ENCODE assay signal across 9 cellular contexts in the genomic region with DNA sequence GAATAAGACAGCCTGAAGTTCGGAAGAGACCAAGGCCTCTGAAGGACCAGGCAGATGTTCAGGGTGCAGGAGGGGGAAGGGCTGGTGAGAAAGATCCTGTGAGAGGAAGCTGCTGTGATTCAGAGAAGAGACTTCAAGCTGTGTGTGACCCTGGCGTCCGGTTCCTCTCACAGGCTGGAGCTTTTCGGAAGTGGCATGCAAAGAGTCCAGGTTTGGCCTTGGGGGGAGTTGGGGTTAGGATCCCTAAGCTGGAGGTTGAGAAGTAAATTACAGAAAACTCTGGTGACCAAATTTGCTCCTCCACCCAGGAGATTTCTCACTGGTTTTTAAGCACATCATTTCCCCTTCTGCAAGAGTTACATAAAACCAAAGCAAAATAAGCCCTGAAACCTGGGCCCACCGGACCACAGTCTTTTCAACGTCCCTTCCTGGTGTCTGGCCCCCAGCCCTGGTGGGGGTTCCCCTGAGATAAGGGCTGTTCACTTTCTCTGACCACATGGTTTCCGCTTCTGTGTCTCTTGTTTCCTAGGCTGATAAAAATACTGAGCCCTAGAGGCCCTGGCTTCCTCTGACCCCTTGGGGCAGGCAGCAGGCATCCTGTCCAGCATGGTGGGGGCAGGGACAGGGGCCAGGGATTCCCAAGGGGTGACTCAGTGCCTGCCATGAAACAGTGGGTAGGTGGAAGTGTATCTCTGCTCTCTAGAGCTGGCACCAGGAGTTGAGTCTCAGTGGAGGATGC. TPM values are rescaled to one million over a fixed set of nuclear protein-coding genes. Genes with fewer than 3 reads are reported as not detected.
A peak's percentile ranks its signal among the peaks of the same experiment; 100 is the strongest.
DNase-seq lines count a peak whose midpoint lies in the region; ATAC-seq, FAIRE-seq and TF ChIP-seq lines count a peak whose summit lies in the region.
"Had no signal": no experiment of that assay in that cellular context is flagged by ENCODE, and none has a peak within 500 bp of the region (broad histone marks: within the 10 kb centered on the region; RNA-seq: fewer than 3 reads in every experiment).

No MANE protein-coding gene starts in this region.

- ATAC-seq in GM18870 (IDR thresholded peaks at IDR 0.05; ENCODE audit: unreplicated experiment) (peak; percentile 61), HG03095 (IDR thresholded peaks at IDR 0.05; ENCODE audit: unreplicated experiment) (peak; percentile 49), HepG2 (peak; percentile 59; the same call in 2 of the 3 replicates), upper lobe of left lung (ENCODE audit: low FRiP score in 2 of 2) (peak; percentile 81 to 86)

- no peaks in the 10 kb centered on the region for H4K20me1 ChIP-seq in HepG2 (ENCODE audit: insufficient read depth, low read length)

- TF ChIP-seq CTCF in brain microvascular endothelial cell (IDR thresholded peaks at IDR 0.05; ENCODE audit: low read depth, low read length, missing control alignments), result no peak
- TF ChIP-seq CTCF in HepG2 (CRISPR knock-in tag; IDR thresholded peaks at IDR 0.05), result no peak
- no peak for TF ChIP-seq CTCF in upper lobe of left lung (IDR thresholded peaks at IDR 0.05)

- H3K9ac ChIP-seq in HepG2 (ENCODE audit: insufficient read depth, low read depth, low read length), result no peak overlapping the region

- no peak for TF ChIP-seq EP300 in HepG2 (IDR thresholded peaks at IDR 0.05; ENCODE audit: low read depth in 2 of 2, low read length in 2 of 2)
- no peak for TF ChIP-seq EP300 in HepG2 (CRISPR knock-in tag; IDR thresholded peaks at IDR 0.05; ENCODE audit: borderline replicate concordance)
- TF ChIP-seq EP300 in upper lobe of left lung (IDR thresholded peaks at IDR 0.05), result peak in 2 of 4 donors; percentile 79 to 85

- H3K27ac ChIP-seq in ACC112 (ENCODE audit: low read depth, low read length) (peak overlapping the region; percentile 87), brain microvascular endothelial cell (peak overlapping the region; percentile 68), HepG2 (ENCODE audit: extremely low read length, insufficient read depth, low read length) (no peak overlapping the region), upper lobe of left lung (peak overlapping the region; percentile 80 to 90 (median 82))

- in situ Hi-C loops in brain microvascular endothelial cell (cut with HindIII; ENCODE audit: low pct_ligation_motif_present, low sequenced_read_pairs) (no loop called here), HepG2 (cut with HindIII; ENCODE audit: extremely low pct_ligation_motif_present, low pct_unique_long_range_greater_than_20kb) (no loop called here)

- H3K9me3 ChIP-seq in HepG2 (ENCODE audit: low read length) (no peaks in the 10 kb centered on the region), upper lobe of left lung (no peaks in the 10 kb centered on the region)

- no peaks in the 10 kb centered on the region; the same call in 1 of the 2 replicates for H3K36me3 ChIP-seq in ACC112 (ENCODE audit: insufficient read depth, low read length)
- H3K36me3 ChIP-seq in brain microvascular endothelial cell (replicated peaks), result peaks cover 17% of the 10 kb centered on the region
- H3K36me3 ChIP-seq in HepG2 (replicated peaks in 1 of 2; ENCODE audit: control insufficient read depth in 1 of 2, insufficient read depth in 2 of 2, low read length in 2 of 2), result peaks cover 21 to 38% of the 10 kb centered on the region in 2 experiments; a peak in 4 of 5 replicates
- peaks cover 0 to 28% (median 18%) of the 10 kb centered on the region in 4 donors for H3K36me3 ChIP-seq in upper lobe of left lung

- FAIRE-seq in HepG2 (lab: Jason Lieb, UNC), result no peak
- FAIRE-seq: islet of Langerhans had no signal

- BruUV-seq in HepG2 (replicated peaks; lab: Mats Ljungman, UMichigan), result no TSS peak

- DNase-seq in brain microvascular endothelial cell, result peak; percentile 51
- no peak for DNase-seq in HepG2 (ENCODE audit: low spot score)
- DNase-seq in upper lobe of left lung, result peak in 1 of 2 donors; percentile 77
- no peak for DNase-seq in NCI-H187 treated with DMSO at 0.1 percent for 48 hours (lab: John Stamatoyannopoulos, UW)

- intact Hi-C loops in HepG2 (cut with micrococcal nuclease; ENCODE audit: unreplicated experiment), result no loop called here

- H3K4me1 ChIP-seq in ACC112 (ENCODE audit: control insufficient read depth, insufficient read depth, low read length, unreplicated experiment), result peaks cover 41% of the 10 kb centered on the region
- no peaks in the 10 kb centered on the region for H3K4me1 ChIP-seq in HepG2 (ENCODE audit: insufficient read depth, low read length)
- peaks cover 37 to 42% (median 39%) of the 10 kb centered on the region in 4 donors for H3K4me1 ChIP-seq in upper lobe of left lung

- no peak overlapping the region for H3K4me2 ChIP-seq in HepG2 (ENCODE audit: low read depth, low read length)

- TF ChIP-seq RAD21 in HepG2 (CRISPR knock-in tag; IDR thresholded peaks at IDR 0.05), result no peak

- POLR2A ChIA-PET in HepG2 (lab: Yijun Ruan, JAX), result no interaction called here

- H3K79me2 ChIP-seq in ACC112 (ENCODE audit: control insufficient read depth, insufficient read depth, low read length, unreplicated experiment) (peaks cover 4% of the 10 kb centered on the region), HepG2 (ENCODE audit: insufficient read depth, low read length) (no peaks in the 10 kb centered on the region)

- 87% methylated on average over 7 of the region's 7 CpGs for WGBS in HepG2 (ENCODE audit: low lambda C conversion rate)
- 33 to 46% methylated on average over 7 of the region's 7 CpGs for WGBS in upper lobe of left lung, 2 donors

- H2AFZ ChIP-seq in ACC112 (ENCODE audit: low read length, unreplicated experiment), result no peak overlapping the region
- H2AFZ ChIP-seq in HepG2 (ENCODE audit: low read length), result no peak overlapping the region

- peak overlapping the region; percentile 19; the same call in 1 of the 2 replicates for H3K4me3 ChIP-seq in ACC112 (ENCODE audit: low read depth, low read length)
- no peak overlapping the region for H3K4me3 ChIP-seq in brain microvascular endothelial cell (ENCODE audit: low read depth, low read length)
- H3K4me3 ChIP-seq in HepG2 (replicated peaks in 1 of 3; ENCODE audit: insufficient read depth in 1 of 3, low read depth in 2 of 3, low read length in 3 of 3), result no peak overlapping the region
- no peak overlapping the region for H3K4me3 ChIP-seq in upper lobe of left lung

- no peaks in the 10 kb centered on the region for H3K27me3 ChIP-seq in ACC112 (ENCODE audit: insufficient read depth, low read length)
- no peaks in the 10 kb centered on the region for H3K27me3 ChIP-seq in brain microvascular endothelial cell (replicated peaks)
- no peaks in the 10 kb centered on the region for H3K27me3 ChIP-seq in HepG2 (ENCODE audit: control insufficient read depth in 1 of 2, insufficient read depth in 2 of 2, low read length in 2 of 2)
- H3K27me3 ChIP-seq in upper lobe of left lung, result no peaks in the 10 kb centered on the region

- CTCF ChIA-PET in HepG2 (lab: Yijun Ruan, JAX; ENCODE audit: low intra/inter-chr PET ratio, low total read pairs), result no interaction called here

- TF ChIP-seq POLR2A in Raji (IDR thresholded peaks at IDR 0.05; ENCODE audit: insufficient read depth, low read depth, low read length) (peak; percentile 50; the same call in 1 of the 2 replicates), HepG2 (IDR thresholded peaks at IDR 0.05; ENCODE audit: insufficient read depth in 1 of 2, low read depth in 2 of 2, low read length in 2 of 2) (no peak), upper lobe of left lung (IDR thresholded peaks at IDR 0.05) (no peak)

RNA-seq across cellular contexts. Expression of a gene that starts 12.0 kb away (rescaled TPM):
- not detected in 2 replicates for total RNA-seq in HepG2 (2016; rRNA removed; fragmentation: Illumina TruSeq; extraction: Trizol)
- not detected in 2 replicates for total RNA-seq in HepG2 (2016; cell fraction: cytosol; rRNA removed; fragmentation: Illumina TruSeq; extraction: Trizol; ENCODE audit: low read depth)
- not detected in 2 replicates for total RNA-seq in HepG2 (2016; cell fraction: insoluble cytoplasmic fraction; rRNA removed; fragmentation: Illumina TruSeq; extraction: Trizol)
- not detected in 2 replicates for total RNA-seq in HepG2 (2016; cell fraction: membrane; rRNA removed; fragmentation: Illumina TruSeq; extraction: Trizol)
- total RNA-seq in HepG2 (2016; cell fraction: nucleus; rRNA removed; fragmentation: Illumina TruSeq; extraction: Trizol), result not detected in 2 replicates
- 0.09 TPM in 1 of 2 replicates, not detected in the other for polyA plus RNA-seq in HepG2 (2011; rRNA removed)
- 0.04 TPM in 1 of 2 replicates, not detected in the other for polyA plus RNA-seq in HepG2 (2011; cell fraction: cytosol; rRNA removed)
- polyA plus RNA-seq in HepG2 (2011; cell fraction: nucleus; rRNA removed), result 0.09 TPM in 1 of 2 replicates, not detected in the other
- polyA plus RNA-seq in HepG2 (2012), result 0.09 TPM in 1 of 2 replicates, not detected in the other
- polyA plus RNA-seq in HepG2 (2016; cell fraction: cytosol; fragmentation: Illumina TruSeq; extraction: Trizol; ENCODE audit: low read depth), result not detected in 2 replicates
- polyA plus RNA-seq in HepG2 (2016; cell fraction: insoluble cytoplasmic fraction; fragmentation: Illumina TruSeq; extraction: Trizol; ENCODE audit: low read depth), result not detected in 2 replicates
- polyA plus RNA-seq in HepG2 (2016; cell fraction: membrane; fragmentation: Illumina TruSeq; extraction: Trizol; ENCODE audit: low read depth), result not detected in 2 replicates
- not detected in 2 replicates for polyA plus RNA-seq in HepG2 (2016; cell fraction: nucleus; fragmentation: Illumina TruSeq; extraction: Trizol; ENCODE audit: insufficient read depth, low read depth)
- polyA minus RNA-seq in HepG2 (2011; rRNA and poly(A)+ RNA removed; ENCODE audit: low replicate concordance), result not detected in 2 replicates
- polyA minus RNA-seq in HepG2 (2011; cell fraction: cytosol; rRNA and poly(A)+ RNA removed), result not detected in 2 replicates
- polyA minus RNA-seq in HepG2 (2011; cell fraction: nucleus; rRNA and poly(A)+ RNA removed), result not detected in 2 replicates
- total RNA-seq in upper lobe of left lung, result 1 to 10 TPM in 2 of 6 donors, not detected in 4; 1.6 to 1.8 TPM

RNA-seq across cellular contexts. Expression of a gene that starts 12.7 kb away (rescaled TPM):
- total RNA-seq in HepG2 (2016; rRNA removed; fragmentation: Illumina TruSeq; extraction: Trizol) (13.9 and 19.5 TPM in 2 replicates), upper lobe of left lung (10 to 100 TPM; 18.2 to 45.1 (median 23.8) TPM)
- total RNA-seq in HepG2 (2016; cell fraction: cytosol; rRNA removed; fragmentation: Illumina TruSeq; extraction: Trizol; ENCODE audit: low read depth), result 18.2 and 19.6 TPM in 2 replicates
- total RNA-seq in HepG2 (2016; cell fraction: insoluble cytoplasmic fraction; rRNA removed; fragmentation: Illumina TruSeq; extraction: Trizol), result 16.9 and 19.7 TPM in 2 replicates
- 24.8 and 27.5 TPM in 2 replicates for total RNA-seq in HepG2 (2016; cell fraction: membrane; rRNA removed; fragmentation: Illumina TruSeq; extraction: Trizol)
- total RNA-seq in HepG2 (2016; cell fraction: nucleus; rRNA removed; fragmentation: Illumina TruSeq; extraction: Trizol), result 11.6 and 12.4 TPM in 2 replicates
- polyA plus RNA-seq in HepG2 (2011; rRNA removed), result 9.7 and 13.7 TPM in 2 replicates
- 13.1 and 20.6 TPM in 2 replicates for polyA plus RNA-seq in HepG2 (2011; cell fraction: cytosol; rRNA removed)
- polyA plus RNA-seq in HepG2 (2011; cell fraction: nucleus; rRNA removed), result 18.8 and 23.1 TPM in 2 replicates
- 11.6 and 15.0 TPM in 2 replicates for polyA plus RNA-seq in HepG2 (2012)
- polyA plus RNA-seq in HepG2 (2016; cell fraction: cytosol; fragmentation: Illumina TruSeq; extraction: Trizol; ENCODE audit: low read depth), result 19.6 and 20.1 TPM in 2 replicates
- 16.2 and 18.3 TPM in 2 replicates for polyA plus RNA-seq in HepG2 (2016; cell fraction: insoluble cytoplasmic fraction; fragmentation: Illumina TruSeq; extraction: Trizol; ENCODE audit: low read depth)
- polyA plus RNA-seq in HepG2 (2016; cell fraction: membrane; fragmentation: Illumina TruSeq; extraction: Trizol; ENCODE audit: low read depth), result 21.4 and 23.3 TPM in 2 replicates
- polyA plus RNA-seq in HepG2 (2016; cell fraction: nucleus; fragmentation: Illumina TruSeq; extraction: Trizol; ENCODE audit: insufficient read depth, low read depth), result 16.4 and 17.5 TPM in 2 replicates
- 7.5 and 37.6 TPM in 2 replicates for polyA minus RNA-seq in HepG2 (2011; rRNA and poly(A)+ RNA removed; ENCODE audit: low replicate concordance)
- polyA minus RNA-seq in HepG2 (2011; cell fraction: cytosol; rRNA and poly(A)+ RNA removed), result 9.1 and 9.4 TPM in 2 replicates
- 8.3 and 8.9 TPM in 2 replicates for polyA minus RNA-seq in HepG2 (2011; cell fraction: nucleus; rRNA and poly(A)+ RNA removed)

RNA-seq across cellular contexts. Expression of a gene that starts 13.7 kb away (rescaled TPM):
- total RNA-seq in HepG2 (2016; rRNA removed; fragmentation: Illumina TruSeq; extraction: Trizol) (0.27 TPM in 1 of 2 replicates, not detected in the other), upper lobe of left lung (1 to 10 TPM in 4 of 6 donors, under 1 TPM in 2; 0.55 to 2.0 (median 1.1) TPM)
- total RNA-seq in HepG2 (2016; cell fraction: cytosol; rRNA removed; fragmentation: Illumina TruSeq; extraction: Trizol; ENCODE audit: low read depth), result not detected in 2 replicates
- total RNA-seq in HepG2 (2016; cell fraction: insoluble cytoplasmic fraction; rRNA removed; fragmentation: Illumina TruSeq; extraction: Trizol), result 0.25 and 0.35 TPM in 2 replicates
- 0.15 TPM in 1 of 2 replicates, not detected in the other for total RNA-seq in HepG2 (2016; cell fraction: membrane; rRNA removed; fragmentation: Illumina TruSeq; extraction: Trizol)
- total RNA-seq in HepG2 (2016; cell fraction: nucleus; rRNA removed; fragmentation: Illumina TruSeq; extraction: Trizol), result 0.50 TPM in 1 of 2 replicates, not detected in the other
- polyA plus RNA-seq in HepG2 (2011; rRNA removed), result 0.83 and 1.2 TPM in 2 replicates
- polyA plus RNA-seq in HepG2 (2011; cell fraction: cytosol; rRNA removed), result 0.35 and 0.47 TPM in 2 replicates
- 1.1 and 2.1 TPM in 2 replicates for polyA plus RNA-seq in HepG2 (2011; cell fraction: nucleus; rRNA removed)
- 0.87 and 1.0 TPM in 2 replicates for polyA plus RNA-seq in HepG2 (2012)
- 0.10 and 0.18 TPM in 2 replicates for polyA plus RNA-seq in HepG2 (2016; cell fraction: cytosol; fragmentation: Illumina TruSeq; extraction: Trizol; ENCODE audit: low read depth)
- polyA plus RNA-seq in HepG2 (2016; cell fraction: insoluble cytoplasmic fraction; fragmentation: Illumina TruSeq; extraction: Trizol; ENCODE audit: low read depth), result 0.52 and 0.60 TPM in 2 replicates
- polyA plus RNA-seq in HepG2 (2016; cell fraction: membrane; fragmentation: Illumina TruSeq; extraction: Trizol; ENCODE audit: low read depth), result 0.19 and 0.40 TPM in 2 replicates
- 0.81 and 0.89 TPM in 2 replicates for polyA plus RNA-seq in HepG2 (2016; cell fraction: nucleus; fragmentation: Illumina TruSeq; extraction: Trizol; ENCODE audit: insufficient read depth, low read depth)
- polyA minus RNA-seq in HepG2 (2011; rRNA and poly(A)+ RNA removed; ENCODE audit: low replicate concordance), result 0.19 TPM in 1 of 2 replicates, not detected in the other
- not detected in 2 replicates for polyA minus RNA-seq in HepG2 (2011; cell fraction: cytosol; rRNA and poly(A)+ RNA removed)
- 0.52 and 1.2 TPM in 2 replicates for polyA minus RNA-seq in HepG2 (2011; cell fraction: nucleus; rRNA and poly(A)+ RNA removed)

RNA-seq across cellular contexts. Expression of a gene that starts 15.2 kb away (rescaled TPM):
- total RNA-seq in HepG2 (2016; rRNA removed; fragmentation: Illumina TruSeq; extraction: Trizol) (not detected in 2 replicates), upper lobe of left lung (1 to 10 TPM in 5 of 6 donors, under 1 TPM in 1; 0.33 to 6.6 (median 2.9) TPM)
- total RNA-seq in HepG2 (2016; cell fraction: cytosol; rRNA removed; fragmentation: Illumina TruSeq; extraction: Trizol; ENCODE audit: low read depth), result not detected in 2 replicates
- total RNA-seq in HepG2 (2016; cell fraction: insoluble cytoplasmic fraction; rRNA removed; fragmentation: Illumina TruSeq; extraction: Trizol), result 0.09 and 0.10 TPM in 2 replicates
- total RNA-seq in HepG2 (2016; cell fraction: membrane; rRNA removed; fragmentation: Illumina TruSeq; extraction: Trizol), result 0.15 TPM in 1 of 2 replicates, not detected in the other
- total RNA-seq in HepG2 (2016; cell fraction: nucleus; rRNA removed; fragmentation: Illumina TruSeq; extraction: Trizol), result not detected in 2 replicates
- not detected in 2 replicates for polyA plus RNA-seq in HepG2 (2011; rRNA removed)
- polyA plus RNA-seq in HepG2 (2011; cell fraction: cytosol; rRNA removed), result not detected in 2 replicates
- not detected in 2 replicates for polyA plus RNA-seq in HepG2 (2011; cell fraction: nucleus; rRNA removed)
- not detected in 2 replicates for polyA plus RNA-seq in HepG2 (2012)
- polyA plus RNA-seq in HepG2 (2016; cell fraction: cytosol; fragmentation: Illumina TruSeq; extraction: Trizol; ENCODE audit: low read depth), result not detected in 2 replicates
- not detected in 2 replicates for polyA plus RNA-seq in HepG2 (2016; cell fraction: insoluble cytoplasmic fraction; fragmentation: Illumina TruSeq; extraction: Trizol; ENCODE audit: low read depth)
- not detected in 2 replicates for polyA plus RNA-seq in HepG2 (2016; cell fraction: membrane; fragmentation: Illumina TruSeq; extraction: Trizol; ENCODE audit: low read depth)
- polyA plus RNA-seq in HepG2 (2016; cell fraction: nucleus; fragmentation: Illumina TruSeq; extraction: Trizol; ENCODE audit: insufficient read depth, low read depth), result 0.28 TPM in 1 of 2 replicates, not detected in the other
- polyA minus RNA-seq in HepG2 (2011; rRNA and poly(A)+ RNA removed; ENCODE audit: low replicate concordance), result 0.26 TPM in 1 of 2 replicates, not detected in the other
- polyA minus RNA-seq in HepG2 (2011; cell fraction: cytosol; rRNA and poly(A)+ RNA removed), result not detected in 2 replicates
- not detected in 2 replicates for polyA minus RNA-seq in HepG2 (2011; cell fraction: nucleus; rRNA and poly(A)+ RNA removed)

RNA-seq across cellular contexts. Expression of a gene that starts 18.3 kb away (rescaled TPM):
- total RNA-seq in HepG2 (2016; rRNA removed; fragmentation: Illumina TruSeq; extraction: Trizol), result 570 and 737 TPM in 2 replicates
- total RNA-seq in HepG2 (2016; cell fraction: cytosol; rRNA removed; fragmentation: Illumina TruSeq; extraction: Trizol; ENCODE audit: low read depth), result 100 and 118 TPM in 2 replicates
- total RNA-seq in HepG2 (2016; cell fraction: insoluble cytoplasmic fraction; rRNA removed; fragmentation: Illumina TruSeq; extraction: Trizol), result 551 and 741 TPM in 2 replicates
- total RNA-seq in HepG2 (2016; cell fraction: membrane; rRNA removed; fragmentation: Illumina TruSeq; extraction: Trizol), result 185 and 202 TPM in 2 replicates
- total RNA-seq in HepG2 (2016; cell fraction: nucleus; rRNA removed; fragmentation: Illumina TruSeq; extraction: Trizol), result 358 and 385 TPM in 2 replicates
- polyA plus RNA-seq in HepG2 (2011; rRNA removed), result 650 and 678 TPM in 2 replicates
- polyA plus RNA-seq in HepG2 (2011; cell fraction: cytosol; rRNA removed), result 412 and 551 TPM in 2 replicates
- polyA plus RNA-seq in HepG2 (2011; cell fraction: nucleus; rRNA removed), result 1,695 and 1,727 TPM in 2 replicates
- polyA plus RNA-seq in HepG2 (2012), result 442 and 447 TPM in 2 replicates
- 114 and 121 TPM in 2 replicates for polyA plus RNA-seq in HepG2 (2016; cell fraction: cytosol; fragmentation: Illumina TruSeq; extraction: Trizol; ENCODE audit: low read depth)
- polyA plus RNA-seq in HepG2 (2016; cell fraction: insoluble cytoplasmic fraction; fragmentation: Illumina TruSeq; extraction: Trizol; ENCODE audit: low read depth), result 480 and 493 TPM in 2 replicates
- 169 and 185 TPM in 2 replicates for polyA plus RNA-seq in HepG2 (2016; cell fraction: membrane; fragmentation: Illumina TruSeq; extraction: Trizol; ENCODE audit: low read depth)
- polyA plus RNA-seq in HepG2 (2016; cell fraction: nucleus; fragmentation: Illumina TruSeq; extraction: Trizol; ENCODE audit: insufficient read depth, low read depth), result 1,220 and 1,229 TPM in 2 replicates
- 1,218 and 1,293 TPM in 2 replicates for polyA minus RNA-seq in HepG2 (2011; rRNA and poly(A)+ RNA removed; ENCODE audit: low replicate concordance)
- polyA minus RNA-seq in HepG2 (2011; cell fraction: cytosol; rRNA and poly(A)+ RNA removed), result 205 and 230 TPM in 2 replicates
- 632 and 651 TPM in 2 replicates for polyA minus RNA-seq in HepG2 (2011; cell fraction: nucleus; rRNA and poly(A)+ RNA removed)
- 100 to 1,000 TPM; 201 to 541 (median 270) TPM for total RNA-seq in upper lobe of left lung
